In the genomic region with DNA sequence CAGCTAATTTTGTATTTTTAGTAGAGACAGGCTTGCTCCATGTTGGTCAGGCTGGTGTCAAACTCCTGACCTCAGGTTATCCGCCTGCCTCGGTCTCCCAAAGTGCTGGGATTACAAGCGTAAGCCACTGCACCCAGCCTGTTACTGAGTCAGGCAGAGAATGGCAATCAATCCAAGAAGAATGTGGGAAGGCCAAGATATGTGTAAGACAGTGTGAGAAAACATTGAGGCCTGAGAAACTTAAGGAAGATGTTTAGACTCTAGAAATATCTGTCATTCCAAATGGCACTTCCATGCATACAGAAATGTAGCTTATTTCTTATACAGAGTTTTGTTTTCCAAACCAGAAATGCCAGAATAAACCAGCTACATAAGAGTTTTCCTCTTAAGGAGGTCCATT, we compare ENCODE assay signal across 20 cellular contexts.
"Had no signal": no experiment of that assay in that cellular context is flagged by ENCODE, and none has a peak within 500 bp of the region (broad histone marks: within the 10 kb centered on the region; RNA-seq: fewer than 3 reads in every experiment).

No MANE protein-coding gene starts in this region.

- H3K27ac Mint-ChIP-seq: natural killer cell; stimulated activated memory B cell treated with anti-CD40 and anti-IgM and Interleukin-4, amounts not matched to agents 10 μg/mL and 1 μg/mL and 100 μg/mL, for 72 hours had no signal

- H3K9me3 Mint-ChIP-seq: natural killer cell; stimulated activated memory B cell treated with anti-CD40 and anti-IgM and Interleukin-4, amounts not matched to agents 10 μg/mL and 1 μg/mL and 100 μg/mL, for 72 hours had no signal

- H3K27me3 Mint-ChIP-seq: stimulated activated memory B cell treated with anti-CD40 and anti-IgM and Interleukin-4, amounts not matched to agents 10 μg/mL and 1 μg/mL and 100 μg/mL, for 72 hours had no signal

- H3K9me3 ChIP-seq: body of pancreas, esophagus muscularis mucosa, left lung, mucosa of descending colon, neutrophil, thyroid gland, vagina had no signal

- FAIRE-seq: kidney had no signal

- DNase-seq: activated CD4-positive, alpha-beta T cell treated with anti-CD3 and anti-CD28 coated beads, Interleukin-2, amount 50 U/mL, for 4 hours; activated naive CD4-positive, alpha-beta T cell; amygdala; body of pancreas; caudate nucleus; hippocampal formation; kidney; left lung; mammary epithelial cell; mucosa of descending colon; natural killer cell; retina; T-helper 9 cell; thyroid gland had no signal

- H3K36me3 Mint-ChIP-seq: natural killer cell; stimulated activated memory B cell treated with anti-CD40 and anti-IgM and Interleukin-4, amounts not matched to agents 10 μg/mL and 1 μg/mL and 100 μg/mL, for 72 hours had no signal

- ATAC-seq: activated CD4-positive, CD25-positive, alpha-beta regulatory T cell treated with anti-CD3 and anti-CD28 coated beads, Interleukin-2, amount 50 U/mL, for 24 hours; body of pancreas; left lung; mucosa of descending colon; natural killer cell; stimulated activated memory B cell treated with anti-CD40 and anti-IgM and Interleukin-4, amounts not matched to agents 10 μg/mL and 1 μg/mL and 100 μg/mL, for 72 hours had no signal

- H3K36me3 ChIP-seq: esophagus muscularis mucosa, left lung, neutrophil, thyroid gland, vagina had no signal

- H3K27me3 ChIP-seq: body of pancreas, esophagus muscularis mucosa, left lung, neutrophil, thyroid gland, vagina had no signal

- H3K27ac ChIP-seq: body of pancreas, coronary artery, esophagus muscularis mucosa, left lung, neutrophil, thyroid gland, vagina had no signal

- H3K4me3 ChIP-seq: body of pancreas, coronary artery, esophagus muscularis mucosa, left lung, mucosa of descending colon, thyroid gland, vagina had no signal

- H3K4me3 Mint-ChIP-seq: natural killer cell; stimulated activated memory B cell treated with anti-CD40 and anti-IgM and Interleukin-4, amounts not matched to agents 10 μg/mL and 1 μg/mL and 100 μg/mL, for 72 hours had no signal
